In the genomic region with DNA sequence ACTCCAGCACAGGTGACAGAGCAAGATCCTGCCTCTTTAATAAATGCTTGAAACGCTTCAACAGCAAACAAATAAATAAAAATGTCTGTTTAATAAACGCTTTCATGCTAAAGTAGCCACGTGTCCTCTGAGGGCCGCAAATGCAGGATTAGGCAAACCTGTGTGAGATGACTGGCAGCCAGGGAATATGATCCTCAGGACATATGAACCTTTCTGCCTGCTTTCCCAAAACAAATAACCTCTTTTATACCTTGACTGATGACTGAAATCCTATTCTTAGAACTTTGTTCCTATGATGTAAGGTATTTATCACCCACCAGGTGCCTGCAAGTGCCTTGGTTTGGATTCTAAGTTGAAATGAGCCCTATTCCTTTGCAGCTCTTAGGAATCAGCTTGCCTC, we compare ENCODE assay signal across 20 cellular contexts. TPM values are rescaled to one million over a fixed set of nuclear protein-coding genes. Genes with fewer than 3 reads are reported as not detected.
"Had no signal": no experiment of that assay in that cellular context is flagged by ENCODE, and none has a peak within 500 bp of the region (broad histone marks: within the 10 kb centered on the region; RNA-seq: fewer than 3 reads in every experiment).

No MANE protein-coding gene starts in this region.

- ATAC-seq: activated CD4-positive, alpha-beta T cell treated with anti-CD3 and anti-CD28 coated beads for 36 hours; activated CD8-positive, alpha-beta T cell treated with anti-CD3 and anti-CD28 coated beads, Interleukin-2, amount 10 ng/mL, durations not matched to agents 7 days and 5 days; effector memory CD8-positive, alpha-beta T cell; gastroesophageal sphincter had no signal

- H3K27me3 Mint-ChIP-seq: activated CD4-positive, alpha-beta T cell treated with anti-CD3 and anti-CD28 coated beads for 36 hours; activated naive CD4-positive, alpha-beta T cell treated with anti-CD3 and anti-CD28 coated beads, Interleukin-2, amount 10 ng/mL, durations not matched to agents 7 days and 5 days; dendritic cell treated with granulocyte-macrophage colony-stimulating factor and Interleukin-4, amounts not matched to agents 40 ng/mL and 50 ng/mL, for 4 days; stimulated activated naive CD8-positive, alpha-beta T cell treated with anti-CD3 and anti-CD28 coated beads, Interleukin-15, Interleukin-2, amounts not matched to agents 100 ng/mL and 50 ng/mL, for 24 hours had no signal

- H3K27ac Mint-ChIP-seq: activated CD8-positive, alpha-beta T cell treated with anti-CD3 and anti-CD28 coated beads, Interleukin-2, amount 10 ng/mL, durations not matched to agents 7 days and 5 days; activated naive CD4-positive, alpha-beta T cell treated with anti-CD3 and anti-CD28 coated beads, Interleukin-2, amount 10 ng/mL, durations not matched to agents 7 days and 5 days; dendritic cell treated with granulocyte-macrophage colony-stimulating factor and Interleukin-4, amounts not matched to agents 40 ng/mL and 50 ng/mL, for 4 days; effector memory CD8-positive, alpha-beta T cell; nephron; stimulated activated naive CD8-positive, alpha-beta T cell treated with anti-CD3 and anti-CD28 coated beads, Interleukin-15, Interleukin-2, amounts not matched to agents 100 ng/mL and 50 ng/mL, for 24 hours had no signal

- H3K4me1 Mint-ChIP-seq: nephron had no signal

- DNase-seq: activated CD4-positive, alpha-beta T cell treated with anti-CD3 and anti-CD28 coated beads for 36 hours; activated CD8-positive, alpha-beta memory T cell treated with anti-CD3 and anti-CD28 coated beads, Interleukin-2, amount 50 U/mL, for 48 hours; activated CD8-positive, alpha-beta T cell treated with anti-CD3 and anti-CD28 coated beads, Interleukin-2, amount 10 ng/mL, durations not matched to agents 7 days and 5 days; activated naive CD4-positive, alpha-beta T cell treated with anti-CD3 and anti-CD28 coated beads, Interleukin-2, amount 10 ng/mL, durations not matched to agents 7 days and 5 days; effector memory CD8-positive, alpha-beta T cell; islet precursor cell; left ventricle myocardium inferior; mesendoderm; occipital lobe; stimulated activated CD4-positive, alpha-beta T cell treated with anti-CD3 and anti-CD28 coated beads, Interleukin-2, amount 100 ng/mL, for 48 hours; T1000; upper lobe of left lung; WERI-Rb-1 had no signal

- H3K36me3 ChIP-seq: gastroesophageal sphincter, left ventricle myocardium inferior, upper lobe of left lung, WERI-Rb-1 had no signal

- H3K4me3 Mint-ChIP-seq: activated CD4-positive, alpha-beta T cell treated with anti-CD3 and anti-CD28 coated beads for 36 hours; activated CD8-positive, alpha-beta T cell treated with anti-CD3 and anti-CD28 coated beads, Interleukin-2, amount 10 ng/mL, durations not matched to agents 7 days and 5 days; activated naive CD4-positive, alpha-beta T cell treated with anti-CD3 and anti-CD28 coated beads, Interleukin-2, amount 10 ng/mL, durations not matched to agents 7 days and 5 days; activated T-helper 1 cell treated with anti-CD3 and anti-CD28 coated beads, Interleukin-12 subunit alpha, Interleukin-12 subunit beta, Interleukin-2, Interleukin-4 antibody, amounts not matched to agents 30 ng/mL and 10 ng/mL and 1 ng/mL, durations not matched to agents 14 hours and 24 hours and 36 hours; dendritic cell treated with granulocyte-macrophage colony-stimulating factor and Interleukin-4, amounts not matched to agents 40 ng/mL and 50 ng/mL, for 4 days; effector memory CD8-positive, alpha-beta T cell; nephron; stimulated activated naive CD8-positive, alpha-beta T cell treated with anti-CD3 and anti-CD28 coated beads, Interleukin-15, Interleukin-2, amounts not matched to agents 100 ng/mL and 50 ng/mL, for 24 hours had no signal

- H3K27ac ChIP-seq: epithelial cell of prostate, gastroesophageal sphincter, left ventricle myocardium inferior, upper lobe of left lung, WERI-Rb-1 had no signal

- H3K4me3 ChIP-seq: gastroesophageal sphincter, left ventricle myocardium inferior, upper lobe of left lung had no signal

- H3K36me3 Mint-ChIP-seq: activated naive CD4-positive, alpha-beta T cell treated with anti-CD3 and anti-CD28 coated beads, Interleukin-2, amount 10 ng/mL, durations not matched to agents 7 days and 5 days had no signal

- H3K9me3 Mint-ChIP-seq: activated naive CD4-positive, alpha-beta T cell treated with anti-CD3 and anti-CD28 coated beads, Interleukin-2, amount 10 ng/mL, durations not matched to agents 7 days and 5 days; activated T-helper 1 cell treated with anti-CD3 and anti-CD28 coated beads, Interleukin-12 subunit alpha, Interleukin-12 subunit beta, Interleukin-2, Interleukin-4 antibody, amounts not matched to agents 30 ng/mL and 10 ng/mL and 1 ng/mL, durations not matched to agents 14 hours and 24 hours and 36 hours; dendritic cell treated with granulocyte-macrophage colony-stimulating factor and Interleukin-4, amounts not matched to agents 40 ng/mL and 50 ng/mL, for 4 days; effector memory CD8-positive, alpha-beta T cell; nephron; stimulated activated naive CD8-positive, alpha-beta T cell treated with anti-CD3 and anti-CD28 coated beads, Interleukin-15, Interleukin-2, amounts not matched to agents 100 ng/mL and 50 ng/mL, for 24 hours had no signal

- H3K27me3 ChIP-seq: upper lobe of left lung had no signal

- H3K9me3 ChIP-seq: gastroesophageal sphincter, left ventricle myocardium inferior, upper lobe of left lung had no signal

RNA-seq across cellular contexts. Expression of a gene that starts 41.7 kb away (rescaled TPM):
- total RNA-seq: temporal lobe had no signal
